ENCODE assay signal across 14 cellular contexts in the genomic region with DNA sequence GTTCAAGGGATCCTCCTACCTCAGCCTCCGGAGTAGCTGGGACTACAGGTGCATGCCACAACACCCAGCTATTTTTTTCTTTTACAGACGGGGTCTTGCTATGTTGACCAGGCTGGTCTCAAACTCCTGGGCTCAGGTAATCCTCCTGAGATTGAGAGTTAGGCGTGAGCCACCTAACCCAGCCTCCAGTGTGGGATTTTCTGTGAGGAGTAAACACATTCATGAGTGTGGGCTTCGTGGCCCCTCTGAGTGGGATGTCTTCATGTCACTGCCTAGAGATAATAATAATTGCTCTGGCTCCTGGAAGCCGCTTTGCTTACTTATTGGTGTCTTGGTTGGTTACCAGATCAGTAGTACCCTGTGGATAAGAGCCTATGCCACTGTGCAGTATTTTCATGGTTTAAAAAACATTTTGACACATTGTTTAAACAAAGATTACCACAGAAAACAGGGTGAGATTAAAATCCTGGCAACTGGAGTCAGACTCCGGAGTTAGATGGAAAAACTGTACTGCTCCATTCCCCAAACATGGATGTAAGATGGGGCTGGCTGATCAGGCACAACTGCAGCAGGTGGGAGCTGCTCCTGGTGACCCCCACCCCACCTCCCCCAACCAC.
"Had no signal": no experiment of that assay in that cellular context is flagged by ENCODE, and none has a peak within 500 bp of the region (broad histone marks: within the 10 kb centered on the region; RNA-seq: fewer than 3 reads in every experiment).

No MANE protein-coding gene starts in this region.

- H3K27me3 ChIP-seq: sigmoid colon, spleen, uterus had no signal

- H3K9me3 ChIP-seq: left ventricle myocardium inferior, sigmoid colon, spleen, uterus had no signal

- DNase-seq: activated CD4-positive, alpha-beta T cell treated with anti-CD3 and anti-CD28 coated beads, Interleukin-2, amount 50 U/mL, for 1 hour; activated CD8-positive, alpha-beta memory T cell treated with anti-CD3 and anti-CD28 coated beads for 24 hours; activated gamma-delta T cell treated with Interleukin-2 at 50 U/mL for 16 hours; kidney; left ventricle myocardium inferior; mesendoderm; nephron progenitor cell; spleen; stimulated activated naive CD8-positive, alpha-beta T cell treated with anti-CD3 and anti-CD28 coated beads, Interleukin-15, amount 100 ng/mL, for 72 hours; uterus had no signal

- H3K27ac ChIP-seq: epithelial cell of prostate, left ventricle myocardium inferior, spleen, uterus had no signal

- H3K27ac Mint-ChIP-seq: activated naive CD8-positive, alpha-beta T cell; nephron progenitor cell; T-helper 2 cell treated with Interferon-gamma antibody and Interleukin-4, amounts not matched to agents 5 μg/mL and 100 μg/mL, for 36 hours had no signal

- H3K4me3 Mint-ChIP-seq: activated naive CD8-positive, alpha-beta T cell; nephron progenitor cell; stimulated activated naive CD8-positive, alpha-beta T cell treated with anti-CD3 and anti-CD28 coated beads, Interleukin-15, amount 100 ng/mL, for 72 hours; T-helper 2 cell treated with Interferon-gamma antibody and Interleukin-4, amounts not matched to agents 5 μg/mL and 100 μg/mL, for 36 hours had no signal

- H3K36me3 ChIP-seq: left ventricle myocardium inferior, sigmoid colon, spleen, uterus had no signal

- H3K4me3 ChIP-seq: left ventricle myocardium inferior, sigmoid colon, spleen, uterus had no signal

- H3K36me3 Mint-ChIP-seq: activated naive CD8-positive, alpha-beta T cell had no signal

- H3K9me3 Mint-ChIP-seq: nephron progenitor cell; stimulated activated naive CD8-positive, alpha-beta T cell treated with anti-CD3 and anti-CD28 coated beads, Interleukin-15, amount 100 ng/mL, for 72 hours; T-helper 2 cell treated with Interferon-gamma antibody and Interleukin-4, amounts not matched to agents 5 μg/mL and 100 μg/mL, for 36 hours had no signal

- H3K27me3 Mint-ChIP-seq: activated naive CD8-positive, alpha-beta T cell; stimulated activated naive CD8-positive, alpha-beta T cell treated with anti-CD3 and anti-CD28 coated beads, Interleukin-15, amount 100 ng/mL, for 72 hours had no signal

- ATAC-seq: stimulated activated naive CD8-positive, alpha-beta T cell treated with anti-CD3 and anti-CD28 coated beads, Interleukin-15, amount 100 ng/mL, for 72 hours had no signal
